Comparison of ENCODE assay signal across 2 cellular contexts in genomic region chr9:129775443-129775842, GRCh38.
TF ChIP-seq lines count a peak whose summit lies in the region.

No MANE protein-coding gene starts in this region.

TF ChIP-seq in HEK293, 187 proteins besides CTCF, POLR2A, EP300 and RAD21 (continues in another document):
- TF ChIP-seq ZFHX2 (tag by site-specific recombination; conservative IDR thresholded peaks at IDR 0.05): no peak
- TF ChIP-seq ZNF530 (tag by site-specific recombination; IDR thresholded peaks at IDR 0.05; ENCODE audit: low read depth): no peak
- TF ChIP-seq HOXD13 (CRISPR knock-in tag; IDR thresholded peaks at IDR 0.05; ENCODE audit: borderline replicate concordance): no peak
- TF ChIP-seq ZIC2 (tag by site-specific recombination; IDR thresholded peaks at IDR 0.05): peak; percentile 23
- TF ChIP-seq GFI1B (tag by site-specific recombination; IDR thresholded peaks at IDR 0.05): no peak
- TF ChIP-seq, protein P1, sequence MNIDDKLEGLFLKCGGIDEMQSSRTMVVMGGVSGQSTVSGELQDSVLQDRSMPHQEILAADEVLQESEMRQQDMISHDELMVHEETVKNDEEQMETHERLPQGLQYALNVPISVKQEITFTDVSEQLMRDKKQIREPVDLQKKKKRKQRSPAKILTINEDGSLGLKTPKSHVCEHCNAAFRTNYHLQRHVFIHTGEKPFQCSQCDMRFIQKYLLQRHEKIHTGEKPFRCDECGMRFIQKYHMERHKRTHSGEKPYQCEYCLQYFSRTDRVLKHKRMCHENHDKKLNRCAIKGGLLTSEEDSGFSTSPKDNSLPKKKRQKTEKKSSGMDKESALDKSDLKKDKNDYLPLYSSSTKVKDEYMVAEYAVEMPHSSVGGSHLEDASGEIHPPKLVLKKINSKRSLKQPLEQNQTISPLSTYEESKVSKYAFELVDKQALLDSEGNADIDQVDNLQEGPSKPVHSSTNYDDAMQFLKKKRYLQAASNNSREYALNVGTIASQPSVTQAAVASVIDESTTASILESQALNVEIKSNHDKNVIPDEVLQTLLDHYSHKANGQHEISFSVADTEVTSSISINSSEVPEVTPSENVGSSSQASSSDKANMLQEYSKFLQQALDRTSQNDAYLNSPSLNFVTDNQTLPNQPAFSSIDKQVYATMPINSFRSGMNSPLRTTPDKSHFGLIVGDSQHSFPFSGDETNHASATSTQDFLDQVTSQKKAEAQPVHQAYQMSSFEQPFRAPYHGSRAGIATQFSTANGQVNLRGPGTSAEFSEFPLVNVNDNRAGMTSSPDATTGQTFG (tag by site-specific recombination; IDR thresholded peaks at IDR 0.05; ENCODE audit: borderline replicate concordance): no peak
- TF ChIP-seq PRDM2 (tag by site-specific recombination; IDR thresholded peaks at IDR 0.05; ENCODE audit: borderline replicate concordance): no peak
- TF ChIP-seq, protein P2, sequence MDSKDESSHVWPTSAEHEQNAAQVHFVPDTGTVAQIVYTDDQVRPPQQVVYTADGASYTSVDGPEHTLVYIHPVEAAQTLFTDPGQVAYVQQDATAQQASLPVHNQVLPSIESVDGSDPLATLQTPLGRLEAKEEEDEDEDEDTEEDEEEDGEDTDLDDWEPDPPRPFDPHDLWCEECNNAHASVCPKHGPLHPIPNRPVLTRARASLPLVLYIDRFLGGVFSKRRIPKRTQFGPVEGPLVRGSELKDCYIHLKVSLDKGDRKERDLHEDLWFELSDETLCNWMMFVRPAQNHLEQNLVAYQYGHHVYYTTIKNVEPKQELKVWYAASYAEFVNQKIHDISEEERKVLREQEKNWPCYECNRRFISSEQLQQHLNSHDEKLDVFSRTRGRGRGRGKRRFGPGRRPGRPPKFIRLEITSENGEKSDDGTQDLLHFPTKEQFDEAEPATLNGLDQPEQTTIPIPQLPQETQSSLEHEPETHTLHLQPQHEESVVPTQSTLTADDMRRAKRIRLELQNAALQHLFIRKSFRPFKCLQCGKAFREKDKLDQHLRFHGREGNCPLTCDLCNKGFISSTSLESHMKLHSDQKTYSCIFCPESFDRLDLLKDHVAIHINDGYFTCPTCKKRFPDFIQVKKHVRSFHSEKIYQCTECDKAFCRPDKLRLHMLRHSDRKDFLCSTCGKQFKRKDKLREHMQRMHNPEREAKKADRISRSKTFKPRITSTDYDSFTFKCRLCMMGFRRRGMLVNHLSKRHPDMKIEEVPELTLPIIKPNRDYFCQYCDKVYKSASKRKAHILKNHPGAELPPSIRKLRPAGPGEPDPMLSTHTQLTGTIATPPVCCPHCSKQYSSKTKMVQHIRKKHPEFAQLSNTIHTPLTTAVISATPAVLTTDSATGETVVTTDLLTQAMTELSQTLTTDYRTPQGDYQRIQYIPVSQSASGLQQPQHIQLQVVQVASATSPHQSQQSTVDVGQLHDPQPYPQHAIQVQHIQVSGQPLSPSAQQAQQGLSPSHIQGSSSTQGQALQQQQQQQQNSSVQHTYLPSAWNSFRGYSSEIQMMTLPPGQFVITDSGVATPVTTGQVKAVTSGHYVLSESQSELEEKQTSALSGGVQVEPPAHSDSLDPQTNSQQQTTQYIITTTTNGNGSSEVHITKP (tag by site-specific recombination; IDR thresholded peaks at IDR 0.05): peak; percentile 74
- TF ChIP-seq ZNF654 (tag by site-specific recombination; IDR thresholded peaks at IDR 0.05; ENCODE audit: low read depth): no peak

TF ChIP-seq in K562, 482 proteins besides CTCF, POLR2A, EP300 and RAD21:
- TF ChIP-seq MCM3 (IDR thresholded peaks at IDR 0.05): no peak
- TF ChIP-seq ZFP36 (IDR thresholded peaks at IDR 0.05; ENCODE audit: low read depth, low read length, partially characterized antibody): peak; percentile 31
- TF ChIP-seq NFIX (CRISPR knock-in tag; IDR thresholded peaks at IDR 0.05; ENCODE audit: low read depth): 0 out of 2 replicates have a peak, but pooled peaks have one; percentile 7
- TF ChIP-seq NFIC (IDR thresholded peaks at IDR 0.05): peak; percentile 81
- no peak for TF ChIP-seq BRCA1 (IDR thresholded peaks at IDR 0.05)
- 0 out of 2 replicates have a peak, but pooled peaks have one; percentile 69 for TF ChIP-seq BRCA1 (CRISPR knock-in tag; IDR thresholded peaks at IDR 0.05)
